8 cellular contexts compared by ENCODE assay signal in genomic region chr12:52069410-52070242, GRCh38. TPM values are rescaled to one million over a fixed set of nuclear protein-coding genes. Genes with fewer than 3 reads are reported as not detected.
DNase-seq lines count a peak whose midpoint lies in the region; ATAC-seq, FAIRE-seq and TF ChIP-seq lines count a peak whose summit lies in the region.

TSS of gene ATG101 (plus strand) at chr12:52069978. CDS start at chr12:52073651, 3,673 bp downstream.

- TF ChIP-seq CTCF in GM13977 (IDR thresholded peaks at IDR 0.05; ENCODE audit: extremely low read depth, insufficient read depth, missing control alignments): peak; percentile 93
- TF ChIP-seq CTCF in left ventricle myocardium inferior (IDR thresholded peaks at IDR 0.05; ENCODE audit: borderline replicate concordance): peak; percentile 71
- TF ChIP-seq CTCF in progenitor cell of endocrine pancreas (IDR thresholded peaks at IDR 0.05; ENCODE audit: unreplicated experiment): peak; percentile 73

- H3K36me3 ChIP-seq in left ventricle myocardium inferior: peaks cover 16% of the 10 kb centered on the region

- H3K4me1 ChIP-seq in left ventricle myocardium inferior: peaks cover 55% of the 10 kb centered on the region

- peak within 1 kb of the TSS; percentile 95 for H3K4me3 Mint-ChIP-seq in progenitor cell of endocrine pancreas (ENCODE audit: low read depth)

- H3K4me3 ChIP-seq in left ventricle myocardium inferior: peak within 1 kb of the TSS; percentile 100

- H3K9me3 ChIP-seq in left ventricle myocardium inferior (replicated peaks): no peaks in the 10 kb centered on the region

- no peaks in the 10 kb centered on the region for H3K9me3 Mint-ChIP-seq in progenitor cell of endocrine pancreas (ENCODE audit: low read depth)

- peak; percentile 82 for FAIRE-seq in urothelium cell line (lab: Jason Lieb, UNC)

- H3K4me1 Mint-ChIP-seq in progenitor cell of endocrine pancreas (ENCODE audit: low read depth): peaks cover 16% of the 10 kb centered on the region

- peaks cover 11% of the 10 kb centered on the region for H3K36me3 Mint-ChIP-seq in progenitor cell of endocrine pancreas (ENCODE audit: insufficient read depth)

- peaks cover 20% of the 10 kb centered on the region for H3K27me3 Mint-ChIP-seq in progenitor cell of endocrine pancreas

- in situ Hi-C loops in GM13977 (cut with MboI; ENCODE audit: low pct_unique_long_range_greater_than_20kb, low sequenced_read_pairs, unreplicated experiment): no loop called here

- peak; percentile 97 for DNase-seq in GM13977 (ENCODE audit: low spot score)
- DNase-seq in NCI-H146 treated with DMSO at 0.1 percent for 48 hours (lab: John Stamatoyannopoulos, UW; ENCODE audit: unreplicated experiment): peak; percentile 93
- DNase-seq in amniotic stem cell (lab: John Stamatoyannopoulos, UW): peak; percentile 92
- DNase-seq in left ventricle myocardium inferior: peak; percentile 87
- peak; percentile 73 for DNase-seq in progenitor cell of endocrine pancreas (ENCODE audit: low spot score, unreplicated experiment)
- DNase-seq in urothelium cell line (ENCODE audit: low spot score): peak; percentile 97

- peak; percentile 93 for ATAC-seq in HG02884 (IDR thresholded peaks at IDR 0.05; ENCODE audit: unreplicated experiment)

- peak within 1 kb of the TSS; percentile 100 for H3K27ac Mint-ChIP-seq in progenitor cell of endocrine pancreas

- H3K27me3 ChIP-seq in left ventricle myocardium inferior (ENCODE audit: low read depth): no peaks in the 10 kb centered on the region

- H3K27ac ChIP-seq in left ventricle myocardium inferior (replicated peaks): peak within 1 kb of the TSS; percentile 93

- intact Hi-C loops in T-helper 1 cell treated with Interleukin-12 subunit alpha and Interleukin-12 subunit beta and Interleukin-4 antibody, amounts not matched to agents 30 ng/mL and 1 ng/mL, for 36 hours (cut with micrococcal nuclease): loop anchor here (1.0 to 2.0 kb wide), 7 partner anchors 14 to 937 kb away; partner anchors contain the start of genes EIF4B and NR4A1
- intact Hi-C loops in left ventricle myocardium inferior (cut with micrococcal nuclease): no loop called here

RNA-seq across cellular contexts. Expression of gene ATG101, which starts in this region (rescaled TPM):
- total RNA-seq in T-helper 1 cell treated with Interleukin-12 subunit alpha and Interleukin-12 subunit beta and Interleukin-4 antibody, amounts not matched to agents 30 ng/mL and 1 ng/mL, for 36 hours: 40.7 and 42.1 TPM in 2 replicates
- 23.8 TPM for total RNA-seq in left ventricle myocardium inferior
- 23.5 and 26.4 TPM in 2 replicates for total RNA-seq in progenitor cell of endocrine pancreas

Comparison
In these comparisons a context has a peak if more than half of its experiments do, and no peak if none do; other contexts are left out.
1. Peak in every context shown above with its lines: DNase-seq, ATAC-seq, H3K4me3 ChIP-seq and H3K27ac ChIP-seq.